1 cellular context compared by ENCODE assay signal in genomic region chr22:23315341-23315917, GRCh38.
TF ChIP-seq lines count a peak whose summit lies in the region.

No MANE protein-coding gene starts in this region.

TF ChIP-seq in WTC11, 78 proteins besides CTCF, POLR2A, EP300 and RAD21 (continued from another document):
- TF ChIP-seq PREB (CRISPR knock-in tag; IDR thresholded peaks at IDR 0.05; ENCODE audit: borderline replicate concordance) (no peak), GTF2I (CRISPR knock-in tag; conservative IDR thresholded peaks at IDR 0.05) (no peak)
